In genomic region chr4:150436598-150437370, GRCh38 we compare ENCODE assay signal across 28 cellular contexts.
DNase-seq lines count a peak whose midpoint lies in the region; ATAC-seq, FAIRE-seq and TF ChIP-seq lines count a peak whose summit lies in the region.
"Had no signal": no experiment of that assay in that cellular context is flagged by ENCODE, and none has a peak within 500 bp of the region (broad histone marks: within the 10 kb centered on the region; RNA-seq: fewer than 3 reads in every experiment).

No MANE protein-coding gene starts in this region.

- no peak overlapping the region for H3K4me3 ChIP-seq in psoas muscle
- H3K4me3 ChIP-seq: gastroesophageal sphincter, hepatocyte, PC-9, right lobe of liver had no signal

- H3K4me1 ChIP-seq in psoas muscle: no peaks in the 10 kb centered on the region
- H3K4me1 ChIP-seq: gastroesophageal sphincter, right lobe of liver had no signal

- H3K27ac ChIP-seq in psoas muscle: no peak overlapping the region
- H3K27ac ChIP-seq: gastroesophageal sphincter, hepatocyte, PC-9, right lobe of liver had no signal

- no peaks in the 10 kb centered on the region for H3K27me3 ChIP-seq in psoas muscle (ENCODE audit: insufficient read depth in 3 of 3, low read length in 2 of 3)
- H3K27me3 ChIP-seq: gastroesophageal sphincter, hepatocyte, right lobe of liver had no signal

- no peaks in the 10 kb centered on the region for H3K9me3 ChIP-seq in psoas muscle
- H3K9me3 ChIP-seq: gastroesophageal sphincter, right lobe of liver had no signal

- no peak for TF ChIP-seq CTCF in psoas muscle (IDR thresholded peaks at IDR 0.05)

- FAIRE-seq in GM12891 (lab: Jason Lieb, UNC) (peak; percentile 26), islet of Langerhans (lab: Jason Lieb, UNC) (peak; percentile 17)

- H3K36me3 ChIP-seq in psoas muscle (ENCODE audit: insufficient read depth in 1 of 2, low read depth in 1 of 2): no peaks in the 10 kb centered on the region
- H3K36me3 ChIP-seq: right lobe of liver had no signal

- DNase-seq in activated T-cell treated with anti-CD3 and anti-CD28 coated beads for 24 hours (ENCODE audit: low read depth): peak; percentile 7
- no peak for DNase-seq in activated T-cell treated with anti-CD3 and anti-CD28 coated beads, Interleukin-2, amount 50 U/mL, for 1 hour
- DNase-seq in GM12891 (ENCODE audit: insufficient read length, low spot score): no peak
- peak; percentile 11 for DNase-seq in LHCN-M2 (ENCODE audit: low read depth)
- DNase-seq in NCI-H2029 (lab: John Stamatoyannopoulos, UW): no peak
- DNase-seq in psoas muscle: no peak
- DNase-seq: ACHN; activated CD4-positive, alpha-beta T cell treated with anti-CD3 and anti-CD28 coated beads, Interleukin-2, amount 50 U/mL, for 1 hour; central memory CD4-positive, alpha-beta T cell; endodermal cell; GOT3; HFFc6; NCI-H1048; NCI-H1694 treated with DMSO at 0.1 percent for 48 hours; NCI-H2171; NCI-H510A treated with DMSO at 0.1 percent for 48 hours; NK-92 treated with Interleukin-12 subunit alpha and Interleukin-12 subunit beta, amount 100 ng/mL, for 24 hours; PC-9; posterior cingulate gyrus; right lobe of liver; Right ventricle myocardium superior; stimulated activated CD8-positive, alpha-beta memory T cell treated with anti-CD3 and anti-CD28 coated beads, Interleukin-4, amount 100 ng/mL, for 48 hours; substantia nigra had no signal

- ATAC-seq in psoas muscle (no peak), GM21786 (IDR thresholded peaks at IDR 0.05; ENCODE audit: unreplicated experiment) (no peak)
- ATAC-seq: esophagus mucosa, gastroesophageal sphincter, right lobe of liver had no signal

- TF ChIP-seq POLR2A in GM12891 (IDR thresholded peaks at IDR 0.05; ENCODE audit: low read depth, low read length): no peak

- intact Hi-C loops in psoas muscle (cut with DNase I): no loop called here

- WGBS in psoas muscle, 3 donors: 94 to 99% (median 96%) methylated on average over 2 of the region's 2 CpGs

TF ChIP-seq in GM12891, 5 proteins besides CTCF, POLR2A, EP300 and RAD21:
- no peak for TF ChIP-seq SPI1 (IDR thresholded peaks at IDR 0.05; ENCODE audit: low read depth, low read length)
- TF ChIP-seq TAF1 (IDR thresholded peaks at IDR 0.05; ENCODE audit: low read depth, low read length): no peak

Comparison
In these comparisons a context has a peak if more than half of its experiments do, and no peak if none do; other contexts are left out.
1. DNase-seq: peak in activated T-cell treated with anti-CD3 and anti-CD28 coated beads for 24 hours (single experiment) and LHCN-M2 (single experiment); none in activated T-cell treated with anti-CD3 and anti-CD28 coated beads, Interleukin-2, amount 50 U/mL, for 1 hour (single experiment), GM12891 (single experiment), NCI-H2029 (single experiment) and psoas muscle (0 of 2).